In genomic region chr11:111925953-111926352, GRCh38 we compare ENCODE assay signal across 8 cellular contexts. TPM values are rescaled to one million over a fixed set of nuclear protein-coding genes. Genes with fewer than 3 reads are reported as not detected.
DNase-seq lines count a peak whose midpoint lies in the region; ATAC-seq and TF ChIP-seq lines count a peak whose summit lies in the region.

No MANE protein-coding gene starts in this region.

- peaks cover 13% of the 10 kb centered on the region for H3K4me1 ChIP-seq in CD4-positive, CD25-positive, alpha-beta regulatory T cell (ENCODE audit: control insufficient read depth, insufficient read depth, low read length, poor library complexity, severe bottlenecking)
- peaks cover 24% of the 10 kb centered on the region for H3K4me1 ChIP-seq in OCI-LY1 (ENCODE audit: insufficient read depth, low read length, severe bottlenecking)
- peaks cover 11% of the 10 kb centered on the region for H3K4me1 ChIP-seq in ectodermal cell (ENCODE audit: control insufficient read depth, insufficient read depth, low read length)
- peaks cover 39% of the 10 kb centered on the region for H3K4me1 ChIP-seq in osteoblast (ENCODE audit: insufficient read depth, low read length)

- peak overlapping the region; percentile 78 to 94 (median 84) for H3K4me3 Mint-ChIP-seq in CD4-positive, CD25-positive, alpha-beta regulatory T cell

- H3K79me2 ChIP-seq in OCI-LY1 (ENCODE audit: insufficient read depth, low read length) (no peaks in the 10 kb centered on the region), osteoblast (ENCODE audit: insufficient read depth, low read length) (no peaks in the 10 kb centered on the region)

- 94 to 96% methylated on average over 16 of the region's 16 CpGs for WGBS in ectodermal cell, 2 experiments

- TF ChIP-seq CTCF in OCI-LY1 (IDR thresholded peaks at IDR 0.05; ENCODE audit: low read length): no peak
- TF ChIP-seq CTCF in osteoblast (IDR thresholded peaks at IDR 0.05; ENCODE audit: extremely low read depth, low read depth, low read length): no peak
- no peak for TF ChIP-seq CTCF in GM10266 (IDR thresholded peaks at IDR 0.05; ENCODE audit: control insufficient read depth, insufficient read depth, low read depth, missing control alignments)

- H3K27ac ChIP-seq in CD4-positive, CD25-positive, alpha-beta regulatory T cell (ENCODE audit: insufficient read depth, low read length, poor library complexity, severe bottlenecking): peak overlapping the region; percentile 71
- H3K27ac ChIP-seq in OCI-LY1 (ENCODE audit: low read depth, low read length, poor library complexity, severe bottlenecking) (peak overlapping the region; percentile 57), ectodermal cell (ENCODE audit: insufficient read depth, low read depth, low read length, poor library complexity, severe bottlenecking) (no peak overlapping the region), osteoblast (ENCODE audit: low read depth, low read length) (peak overlapping the region; percentile 94)

- H3K27me3 ChIP-seq in CD4-positive, CD25-positive, alpha-beta regulatory T cell (ENCODE audit: control insufficient read depth, insufficient read depth, low read length): peaks cover 4% of the 10 kb centered on the region
- H3K27me3 ChIP-seq in OCI-LY1 (ENCODE audit: insufficient read depth, low read length) (no peaks in the 10 kb centered on the region), ectodermal cell (ENCODE audit: control insufficient read depth, insufficient read depth, low read length, poor library complexity, severe bottlenecking) (no peaks in the 10 kb centered on the region), osteoblast (ENCODE audit: insufficient read depth, low read length) (no peaks in the 10 kb centered on the region)

- H3K4me1 Mint-ChIP-seq in CD4-positive, CD25-positive, alpha-beta regulatory T cell: peaks cover 7 to 19% (median 11%) of the 10 kb centered on the region in 4 donors

- no peaks in the 10 kb centered on the region for H3K9me3 ChIP-seq in CD4-positive, CD25-positive, alpha-beta regulatory T cell (ENCODE audit: control insufficient read depth in 2 of 2, low read length in 2 of 2)
- H3K9me3 ChIP-seq in OCI-LY1 (ENCODE audit: low read length) (no peaks in the 10 kb centered on the region), ectodermal cell (ENCODE audit: control insufficient read depth, low read length) (no peaks in the 10 kb centered on the region), osteoblast (ENCODE audit: low read depth, low read length) (no peaks in the 10 kb centered on the region)

- peak overlapping the region; percentile 72 for H3K4me3 ChIP-seq in CD4-positive, CD25-positive, alpha-beta regulatory T cell (ENCODE audit: low read depth, low read length)
- H3K4me3 ChIP-seq in OCI-LY1 (ENCODE audit: low read depth, low read length, poor library complexity, severe bottlenecking): peak overlapping the region; percentile 60
- peak overlapping the region; percentile 55 for H3K4me3 ChIP-seq in ectodermal cell (ENCODE audit: insufficient read depth, low read depth, low read length)
- no peak overlapping the region for H3K4me3 ChIP-seq in osteoblast (ENCODE audit: insufficient read depth, low read length)

- no peak for DNase-seq in CD4-positive, CD25-positive, alpha-beta regulatory T cell
- DNase-seq in osteoblast (ENCODE audit: insufficient read length, low spot score, missing footprints) (no peak), OCI-M2 (lab: John Stamatoyannopoulos, UW; ENCODE audit: unreplicated experiment) (no peak), GM10266 (ENCODE audit: extremely low spot score) (no peak), KG1 (lab: John Stamatoyannopoulos, UW) (no peak)

- H3F3A ChIP-seq in OCI-LY1 (ENCODE audit: insufficient read depth, low read length): no peaks in the 10 kb centered on the region; the same call in 1 of the 2 replicates

- H3K36me3 ChIP-seq in CD4-positive, CD25-positive, alpha-beta regulatory T cell (ENCODE audit: control insufficient read depth, insufficient read depth, low read length): no peaks in the 10 kb centered on the region
- H3K36me3 ChIP-seq in OCI-LY1 (ENCODE audit: insufficient read depth, low read length) (no peaks in the 10 kb centered on the region), ectodermal cell (ENCODE audit: control insufficient read depth, insufficient read depth, low read length) (no peaks in the 10 kb centered on the region), osteoblast (ENCODE audit: insufficient read depth, low read length) (no peaks in the 10 kb centered on the region)

- 0 out of 2 replicates have a peak overlapping the region, but pooled peaks have one; percentile 18 for H2AFZ ChIP-seq in OCI-LY1 (ENCODE audit: low read length)
- H2AFZ ChIP-seq in osteoblast (ENCODE audit: low read length): no peak overlapping the region

- no peaks in the 10 kb centered on the region for H3K9me2 ChIP-seq in OCI-LY1 (ENCODE audit: low read depth, low read length)

- peaks cover 0 to 2% (median 0%) of the 10 kb centered on the region in 7 donors for H3K9me3 Mint-ChIP-seq in CD4-positive, CD25-positive, alpha-beta regulatory T cell

- H3K27me3 Mint-ChIP-seq in CD4-positive, CD25-positive, alpha-beta regulatory T cell: peaks cover 19% of the 10 kb centered on the region

- H3K36me3 Mint-ChIP-seq in CD4-positive, CD25-positive, alpha-beta regulatory T cell: no peaks in the 10 kb centered on the region

- H3K4me2 ChIP-seq in OCI-LY1 (ENCODE audit: low read length): peak overlapping the region; percentile 70
- peak overlapping the region; percentile 96 for H3K4me2 ChIP-seq in osteoblast (ENCODE audit: insufficient read depth, low read length)

- H3K9ac ChIP-seq in OCI-LY1 (ENCODE audit: low read length): peak overlapping the region; percentile 64; the same call in 1 of the 2 replicates

- no peak for ATAC-seq in CD4-positive, CD25-positive, alpha-beta regulatory T cell (ENCODE audit: low read depth in 2 of 2)
- no peak for ATAC-seq in GM18502 (IDR thresholded peaks at IDR 0.05; ENCODE audit: poor library complexity, unreplicated experiment)

- H3K27ac Mint-ChIP-seq in CD4-positive, CD25-positive, alpha-beta regulatory T cell: peak overlapping the region in 2 of 3 donors; percentile 94 to 95

- H4K20me1 ChIP-seq in OCI-LY1 (ENCODE audit: insufficient read depth, low read length) (no peaks in the 10 kb centered on the region), osteoblast (ENCODE audit: insufficient read depth, low read length) (no peaks in the 10 kb centered on the region)

RNA-seq across cellular contexts. Expression of gene C11orf52, which starts 7.2 kb away (rescaled TPM):
- total RNA-seq in CD4-positive, CD25-positive, alpha-beta regulatory T cell: not detected
- polyA plus RNA-seq in CD4-positive, CD25-positive, alpha-beta regulatory T cell: under 1 TPM in 1 of 4 donors, not detected in 3; 0.41 TPM
- not detected for polyA plus RNA-seq in ectodermal cell (2013, experiment 1 of 4)
- polyA plus RNA-seq in ectodermal cell (2013, experiment 2 of 4): 0.46 TPM
- 0.27 TPM for polyA plus RNA-seq in ectodermal cell (2013, experiment 3 of 4)
- 0.41 TPM for polyA plus RNA-seq in ectodermal cell (2013, experiment 4 of 4)
- total RNA-seq in osteoblast: 1.2 and 1.4 TPM in 2 replicates

RNA-seq across cellular contexts. Expression of gene DIXDC1, which starts 11.2 kb away (rescaled TPM):
- 3.9 TPM for total RNA-seq in CD4-positive, CD25-positive, alpha-beta regulatory T cell
- 1 to 10 TPM in 3 of 4 donors, under 1 TPM in 1; 0.78 to 1.5 (median 1.3) TPM for polyA plus RNA-seq in CD4-positive, CD25-positive, alpha-beta regulatory T cell
- polyA plus RNA-seq in ectodermal cell (2013, experiment 1 of 4): 26.1 TPM
- 30.1 TPM for polyA plus RNA-seq in ectodermal cell (2013, experiment 2 of 4)
- 25.6 TPM for polyA plus RNA-seq in ectodermal cell (2013, experiment 3 of 4)
- 31.5 TPM for polyA plus RNA-seq in ectodermal cell (2013, experiment 4 of 4)
- total RNA-seq in osteoblast: 27.4 and 28.6 TPM in 2 replicates

RNA-seq across cellular contexts. Expression of gene HSPB2, which starts 13.4 kb away (rescaled TPM):
- total RNA-seq in CD4-positive, CD25-positive, alpha-beta regulatory T cell: not detected
- polyA plus RNA-seq in CD4-positive, CD25-positive, alpha-beta regulatory T cell: not detected
- polyA plus RNA-seq in ectodermal cell (2013, experiment 1 of 4): 0.78 TPM
- polyA plus RNA-seq in ectodermal cell (2013, experiment 2 of 4): 0.91 TPM
- 0.96 TPM for polyA plus RNA-seq in ectodermal cell (2013, experiment 3 of 4)
- polyA plus RNA-seq in ectodermal cell (2013, experiment 4 of 4): 0.28 TPM
- 2.1 and 2.2 TPM in 2 replicates for total RNA-seq in osteoblast

RNA-seq across cellular contexts. Expression of gene CRYAB, which starts 14.4 kb away (rescaled TPM):
- not detected for total RNA-seq in CD4-positive, CD25-positive, alpha-beta regulatory T cell
- polyA plus RNA-seq in CD4-positive, CD25-positive, alpha-beta regulatory T cell: not detected
- polyA plus RNA-seq in ectodermal cell (2013, experiment 1 of 4): 3.0 TPM
- 2.5 TPM for polyA plus RNA-seq in ectodermal cell (2013, experiment 2 of 4)
- polyA plus RNA-seq in ectodermal cell (2013, experiment 3 of 4): 6.8 TPM
- polyA plus RNA-seq in ectodermal cell (2013, experiment 4 of 4): 3.3 TPM
- total RNA-seq in osteoblast: 54.3 and 55.4 TPM in 2 replicates

RNA-seq across cellular contexts. Expression of gene CFAP68, which starts 46.6 kb away (rescaled TPM):
- total RNA-seq in CD4-positive, CD25-positive, alpha-beta regulatory T cell: 8.3 TPM
- polyA plus RNA-seq in CD4-positive, CD25-positive, alpha-beta regulatory T cell: 10 to 100 TPM; 24.6 to 44.6 (median 27.4) TPM
- 58.3 TPM for polyA plus RNA-seq in ectodermal cell (2013, experiment 1 of 4)
- 62.5 TPM for polyA plus RNA-seq in ectodermal cell (2013, experiment 2 of 4)
- polyA plus RNA-seq in ectodermal cell (2013, experiment 3 of 4): 59.3 TPM
- 65.6 TPM for polyA plus RNA-seq in ectodermal cell (2013, experiment 4 of 4)
- total RNA-seq in osteoblast: 8.3 and 10.9 TPM in 2 replicates
